Comparison of ENCODE assay signal across 17 cellular contexts in the genomic region with DNA sequence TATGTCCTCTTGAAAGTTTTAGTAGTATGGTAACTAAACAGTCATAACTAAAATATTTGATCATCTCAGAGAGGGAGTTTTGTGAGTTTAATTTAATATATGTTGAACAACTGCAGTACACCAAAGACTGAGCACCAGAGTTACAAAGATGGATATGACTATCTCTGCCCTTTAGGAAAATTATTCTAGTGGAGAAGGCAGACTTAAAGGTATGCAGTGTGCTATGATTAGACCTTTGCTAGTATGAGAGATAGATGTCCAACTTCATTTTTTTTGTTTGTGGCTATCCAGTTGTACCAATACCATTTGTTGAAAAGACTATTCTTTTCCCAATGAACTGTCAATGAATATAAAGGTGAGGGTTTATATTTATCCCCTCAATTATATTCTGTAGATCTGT. TPM values are rescaled to one million over a fixed set of nuclear protein-coding genes. Genes with fewer than 3 reads are reported as not detected.
DNase-seq lines count a peak whose midpoint lies in the region; ATAC-seq, FAIRE-seq and TF ChIP-seq lines count a peak whose summit lies in the region.
"Had no signal": no experiment of that assay in that cellular context is flagged by ENCODE, and none has a peak within 500 bp of the region (broad histone marks: within the 10 kb centered on the region; RNA-seq: fewer than 3 reads in every experiment).

No MANE protein-coding gene starts in this region.

- H3F3A ChIP-seq in GM23248 (ENCODE audit: insufficient read depth), result no peaks in the 10 kb centered on the region

- no peaks in the 10 kb centered on the region for H3K9me3 Mint-ChIP-seq in central memory CD8-positive, alpha-beta T cell
- H3K9me3 Mint-ChIP-seq: CD14-positive monocyte; CD8-positive, alpha-beta T cell; GM23338 had no signal

- no peak overlapping the region for H3K4me3 Mint-ChIP-seq in central memory CD8-positive, alpha-beta T cell
- H3K4me3 Mint-ChIP-seq: CD14-positive monocyte; CD8-positive, alpha-beta T cell; GM23338 had no signal

- H3K27ac ChIP-seq in right atrium auricular region (no peak overlapping the region), GM23248 (no peak overlapping the region)
- H3K27ac ChIP-seq: A549, BLaER1 had no signal

- peaks cover 73% of the 10 kb centered on the region for H3K79me2 ChIP-seq in GM23248 (ENCODE audit: insufficient read depth)

- no peaks in the 10 kb centered on the region for H3K9me2 ChIP-seq in GM23248 (ENCODE audit: insufficient read depth)

- DNase-seq in left ventricle myocardium superior, result no peak
- no peak for DNase-seq in right atrium auricular region (ENCODE audit: low spot score)
- peak; percentile 12 for DNase-seq in GM23248
- DNase-seq in central memory CD8-positive, alpha-beta T cell (ENCODE audit: low spot score in 2 of 2), result no peak
- DNase-seq in D721Med (ENCODE audit: insufficient read length, low spot score), result no peak
- DNase-seq: AML-193; CD8-positive, alpha-beta T cell; H7; KG1 had no signal

- intact Hi-C loops in left ventricle myocardium superior (cut with micrococcal nuclease), result no loop called here

- no peak for FAIRE-seq in D721Med (lab: Jason Lieb, UNC)
- FAIRE-seq: A549, GM12891, GM19239 had no signal

- peaks cover 16% of the 10 kb centered on the region for H3K36me3 Mint-ChIP-seq in central memory CD8-positive, alpha-beta T cell (ENCODE audit: insufficient read depth)

- no peak overlapping the region for H3K4me2 ChIP-seq in GM23248 (ENCODE audit: unreplicated experiment)
- H3K4me2 ChIP-seq: A549, BLaER1, GM23338 had no signal

- no peak overlapping the region for H3K4me3 ChIP-seq in right atrium auricular region
- no peak overlapping the region for H3K4me3 ChIP-seq in GM23248
- H3K4me3 ChIP-seq: A549, BLaER1, GM23338 had no signal

- no peak overlapping the region for H2AFZ ChIP-seq in GM23248
- H2AFZ ChIP-seq: GM23338 had no signal

- H4K20me1 ChIP-seq in GM23248 (ENCODE audit: insufficient read depth), result peaks cover 3% of the 10 kb centered on the region; the same call in 1 of the 2 replicates

- peaks cover 38% of the 10 kb centered on the region for H3K4me1 Mint-ChIP-seq in central memory CD8-positive, alpha-beta T cell

- H3K36me3 ChIP-seq in right atrium auricular region, result peaks cover 4% of the 10 kb centered on the region
- no peaks in the 10 kb centered on the region for H3K36me3 ChIP-seq in GM23248 (ENCODE audit: low read depth)

- H3K9me3 ChIP-seq in right atrium auricular region (no peaks in the 10 kb centered on the region), GM23248 (ENCODE audit: low read depth) (no peaks in the 10 kb centered on the region)
- H3K9me3 ChIP-seq: A549 had no signal

- ATAC-seq in left ventricle myocardium superior (peak; percentile 51), HG03469 (IDR thresholded peaks at IDR 0.05; ENCODE audit: unreplicated experiment) (no peak), HG02798 (IDR thresholded peaks at IDR 0.05; ENCODE audit: poor library complexity, unreplicated experiment) (no peak)
- no peak for ATAC-seq in central memory CD8-positive, alpha-beta T cell (replicated peaks; ENCODE audit: extremely low read depth, poor library complexity, severe bottlenecking)
- ATAC-seq: A549; CD8-positive, alpha-beta T cell; GM23338 had no signal

- H3K27me3 ChIP-seq in right atrium auricular region, result no peaks in the 10 kb centered on the region
- no peaks in the 10 kb centered on the region for H3K27me3 ChIP-seq in GM23248 (replicated peaks; ENCODE audit: insufficient read depth)
- H3K27me3 ChIP-seq: BLaER1 had no signal

- in situ Hi-C loops in GM23248 (cut with MboI), result no loop called here

- no peak for TF ChIP-seq CTCF in right atrium auricular region (IDR thresholded peaks at IDR 0.05)
- TF ChIP-seq CTCF in D721Med (IDR thresholded peaks at IDR 0.05; ENCODE audit: insufficient read depth, missing control alignments), result no peak

- H3K27me3 Mint-ChIP-seq in central memory CD8-positive, alpha-beta T cell, result no peaks in the 10 kb centered on the region

- peak overlapping the region; percentile 19 for H3K27ac Mint-ChIP-seq in central memory CD8-positive, alpha-beta T cell (ENCODE audit: low read depth)
- H3K27ac Mint-ChIP-seq: GM23338 had no signal

- H3K4me1 ChIP-seq in right atrium auricular region (no peaks in the 10 kb centered on the region), GM23248 (ENCODE audit: insufficient read depth) (no peaks in the 10 kb centered on the region)
- H3K4me1 ChIP-seq: A549 had no signal

- H3K9ac ChIP-seq in GM23248, result no peak overlapping the region
- H3K9ac ChIP-seq: BLaER1 had no signal

RNA-seq across cellular contexts. Expression of a gene that starts 33.4 kb away (rescaled TPM):
- total RNA-seq in left ventricle myocardium superior (55.2 TPM), right atrium auricular region (10 to 100 TPM; 28.5 to 41.8 TPM)
- total RNA-seq in GM23248 (2014; rRNA removed; shearing (Covaris generic)), result 24.1 and 24.7 TPM in 2 replicates
- 31.3 and 38.8 TPM in 2 replicates for polyA plus RNA-seq in GM23248 (2016; fragmentation: Nextera tagmentation; extraction: Ambion mirVana)
